Comparison of ENCODE assay signal across 1 cellular context in the genomic region with DNA sequence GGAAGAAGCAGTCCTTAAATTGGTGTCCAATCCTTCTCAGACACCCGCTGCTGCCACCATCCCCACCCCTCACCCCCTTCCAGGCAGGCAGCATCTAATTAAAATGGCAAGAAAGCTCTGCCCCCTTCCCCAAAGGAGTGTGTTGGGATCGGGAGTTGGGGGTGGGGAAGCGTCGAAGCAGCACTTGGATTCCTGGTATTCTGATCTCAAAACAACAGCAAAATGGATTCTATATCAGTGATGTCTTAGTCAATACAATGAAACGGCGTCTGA.
TF ChIP-seq lines count a peak whose summit lies in the region.

No MANE protein-coding gene starts in this region.

TF ChIP-seq in GM12878, 131 proteins besides CTCF, POLR2A, EP300 and RAD21 (continued from another document):
- TF ChIP-seq, protein P1, sequence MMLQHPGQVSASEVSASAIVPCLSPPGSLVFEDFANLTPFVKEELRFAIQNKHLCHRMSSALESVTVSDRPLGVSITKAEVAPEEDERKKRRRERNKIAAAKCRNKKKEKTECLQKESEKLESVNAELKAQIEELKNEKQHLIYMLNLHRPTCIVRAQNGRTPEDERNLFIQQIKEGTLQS (IDR thresholded peaks at IDR 0.05; ENCODE audit: borderline replicate concordance, extremely low read depth, low read depth, low read length), result no peak
- 0 out of 2 replicates have a peak, but pooled peaks have one; percentile 23 for TF ChIP-seq PML (IDR thresholded peaks at IDR 0.05; ENCODE audit: low read length)
TF ChIP-seq in GM12878: peak in this region for 3.
